9 cellular contexts compared by ENCODE assay signal in the genomic region with DNA sequence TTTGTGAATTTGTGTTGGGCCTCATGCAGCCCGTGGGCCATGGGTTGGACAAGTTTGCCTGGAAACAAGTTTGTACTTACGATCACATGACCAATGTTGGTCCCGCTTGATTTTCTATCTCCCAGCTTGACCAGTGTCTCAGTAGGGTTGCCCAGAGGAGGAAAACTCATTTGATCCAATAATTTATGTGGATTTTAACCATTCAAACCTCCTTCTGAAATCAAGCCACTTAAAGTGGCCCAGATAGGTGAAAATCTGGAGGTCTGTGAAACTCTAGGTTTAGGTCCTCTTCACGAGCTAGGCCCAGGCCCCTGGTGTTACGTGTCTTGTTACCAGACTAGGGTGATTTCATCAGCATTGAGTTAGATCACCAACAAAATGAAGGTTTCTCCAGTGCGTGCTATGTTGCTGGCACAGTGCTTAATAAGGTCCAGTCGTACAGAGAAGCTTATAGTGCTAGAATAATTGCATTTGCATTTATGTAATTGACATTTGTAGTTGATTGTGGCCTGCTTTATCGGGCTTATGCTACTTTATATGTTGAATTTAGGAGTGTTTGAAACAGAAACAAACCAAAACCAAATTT. TPM values are rescaled to one million over a fixed set of nuclear protein-coding genes. Genes with fewer than 3 reads are reported as not detected.
A peak's percentile ranks its signal among the peaks of the same experiment; 100 is the strongest.
DNase-seq lines count a peak whose midpoint lies in the region; ATAC-seq and TF ChIP-seq lines count a peak whose summit lies in the region.
"Had no signal": no experiment of that assay in that cellular context is flagged by ENCODE, and none has a peak within 500 bp of the region (broad histone marks: within the 10 kb centered on the region; RNA-seq: fewer than 3 reads in every experiment).

No MANE protein-coding gene starts in this region.

- no peaks in the 10 kb centered on the region for H3K36me3 ChIP-seq in upper lobe of right lung

- H3K27me3 ChIP-seq in upper lobe of right lung: no peaks in the 10 kb centered on the region

- no peak for TF ChIP-seq CTCF in foreskin fibroblast (IDR thresholded peaks at IDR 0.05; ENCODE audit: low read depth, low read length)
- TF ChIP-seq CTCF in upper lobe of right lung (IDR thresholded peaks at IDR 0.05): no peak

- H3K27ac ChIP-seq in upper lobe of right lung: peak overlapping the region; percentile 14

- peak overlapping the region in 1 of 2 donors; percentile 0 for H3K4me3 ChIP-seq in foreskin fibroblast (ENCODE audit: low read depth in 1 of 2, low read length in 2 of 2)
- no peak overlapping the region for H3K4me3 ChIP-seq in upper lobe of right lung

- peaks cover 48% of the 10 kb centered on the region for H3K4me1 ChIP-seq in upper lobe of right lung

- ATAC-seq in upper lobe of right lung (no peak), GM21717 (IDR thresholded peaks at IDR 0.05; ENCODE audit: unreplicated experiment) (no peak)

- intact Hi-C loops in upper lobe of right lung (cut with DNase I): no loop called here

- H3K9me3 ChIP-seq in upper lobe of right lung: no peaks in the 10 kb centered on the region

- peak; percentile 28 for DNase-seq in stimulated activated CD4-positive, alpha-beta T cell treated with anti-CD3 and anti-CD28 coated beads, Interleukin-1b, Interleukin-23, amount 100 ng/mL, for 48 hours
- no peak for DNase-seq in stimulated activated CD4-positive, alpha-beta T cell treated with anti-CD3 and anti-CD28 coated beads, Interleukin-12 subunit alpha, Interleukin-12 subunit beta, amount 100 ng/mL, for 4 hours
- peak; percentile 26 to 30 for DNase-seq in activated CD4-positive, alpha-beta T cell treated with anti-CD3 and anti-CD28 coated beads, Interleukin-2, amount 50 U/mL, for 48 hours
- DNase-seq in foreskin fibroblast (peak; percentile 52 to 57), upper lobe of right lung (no peak), activated gamma-delta T cell (lab: John Stamatoyannopoulos, UW) (no peak), SKM-1 treated with dmso at 0.1 percent for 144 hours (lab: John Stamatoyannopoulos, UW; ENCODE audit: unreplicated experiment) (no peak)
- DNase-seq: DMS79 had no signal

RNA-seq across cellular contexts. Expression of a gene that starts 4.4 kb away (rescaled TPM):
- 236 TPM for total RNA-seq in upper lobe of right lung

Comparison
In these comparisons a context has a peak if more than half of its experiments do, and no peak if none do; other contexts are left out.
1. DNase-seq: peak in stimulated activated CD4-positive, alpha-beta T cell treated with anti-CD3 and anti-CD28 coated beads, Interleukin-1b, Interleukin-23, amount 100 ng/mL, for 48 hours (single experiment), activated CD4-positive, alpha-beta T cell treated with anti-CD3 and anti-CD28 coated beads, Interleukin-2, amount 50 U/mL, for 48 hours (2 of 2) and foreskin fibroblast (2 of 2); none in stimulated activated CD4-positive, alpha-beta T cell treated with anti-CD3 and anti-CD28 coated beads, Interleukin-12 subunit alpha, Interleukin-12 subunit beta, amount 100 ng/mL, for 4 hours (single experiment), upper lobe of right lung (single experiment), activated gamma-delta T cell (single experiment) and SKM-1 treated with dmso at 0.1 percent for 144 hours (single experiment).